ENCODE assay signal across 8 cellular contexts in genomic region chr5:58460727-58461286, GRCh38.
DNase-seq lines count a peak whose midpoint lies in the region; ATAC-seq and TF ChIP-seq lines count a peak whose summit lies in the region.

No MANE protein-coding gene starts in this region.

- peak; percentile 87 for ATAC-seq in GM18861 (IDR thresholded peaks at IDR 0.05; ENCODE audit: unreplicated experiment)
- peak; percentile 77 for ATAC-seq in HG03097 (IDR thresholded peaks at IDR 0.05; ENCODE audit: low FRiP score, unreplicated experiment)
- ATAC-seq in activated CD4-positive, CD25-positive, alpha-beta regulatory T cell treated with anti-CD3 and anti-CD28 coated beads, Interleukin-2, amount 50 U/mL, for 24 hours = peak; percentile 70 to 71
- peak; percentile 67 for ATAC-seq in central memory CD8-positive, alpha-beta T cell (replicated peaks; ENCODE audit: extremely low read depth, poor library complexity, severe bottlenecking)

- CTCF ChIA-PET in AG04449 (lab: Yijun Ruan, JAX) = interaction anchor here (0.6 to 10.2 kb wide), 74 partner anchors 9 to 1560 kb away, joined by 3 to 283 read pairs (median 4); partner anchors contain the start of gene ACTBL2

- no peaks in the 10 kb centered on the region for H3K9me3 Mint-ChIP-seq in central memory CD8-positive, alpha-beta T cell

- H3K4me3 Mint-ChIP-seq in central memory CD8-positive, alpha-beta T cell = peak overlapping the region; percentile 76

- H3K36me3 Mint-ChIP-seq in central memory CD8-positive, alpha-beta T cell (ENCODE audit: insufficient read depth) = peaks cover 9% of the 10 kb centered on the region

- peaks cover 14% of the 10 kb centered on the region for H3K4me1 Mint-ChIP-seq in central memory CD8-positive, alpha-beta T cell

- peak; percentile 84 for TF ChIP-seq CTCF in AG04449 (IDR thresholded peaks at IDR 0.05; ENCODE audit: insufficient read depth, low read length, missing control alignments)

- no peak for DNase-seq in AG04449 (ENCODE audit: low read depth, low spot score)
- peak; percentile 88 for DNase-seq in NCI-H2227 (lab: John Stamatoyannopoulos, UW; ENCODE audit: unreplicated experiment)
- DNase-seq in central memory CD8-positive, alpha-beta T cell (ENCODE audit: low spot score in 2 of 2) = peak; percentile 78 to 91
- peak; percentile 96 for DNase-seq in islet precursor cell
- DNase-seq in stimulated activated CD4-positive, alpha-beta T cell treated with anti-CD3 and anti-CD28 coated beads, Interleukin-12 subunit alpha, Interleukin-12 subunit beta, amount 100 ng/mL, for 48 hours (ENCODE audit: low read depth in 2 of 3, low spot score in 1 of 3) = peak; percentile 79 to 97 (median 81)

- peak overlapping the region; percentile 25 for H3K27ac Mint-ChIP-seq in central memory CD8-positive, alpha-beta T cell (ENCODE audit: low read depth)

- peak overlapping the region; percentile 88 for H3K4me3 ChIP-seq in AG04449 (ENCODE audit: low read depth, low read length)

- H3K27me3 Mint-ChIP-seq in central memory CD8-positive, alpha-beta T cell = peaks cover 28% of the 10 kb centered on the region

- POLR2A ChIA-PET in AG04449 (lab: Yijun Ruan, JAX) = interaction anchor here (0.6 to 3.1 kb wide), 23 partner anchors 11 to 1163 kb away, joined by 3 to 25 read pairs (median 5); no protein-coding TSS in a partner anchor
